In genomic region chr3:45145681-45146614, GRCh38 we compare ENCODE assay signal across 8 cellular contexts. TPM values are rescaled to one million over a fixed set of nuclear protein-coding genes. Genes with fewer than 3 reads are reported as not detected.
DNase-seq lines count a peak whose midpoint lies in the region; ATAC-seq and TF ChIP-seq lines count a peak whose summit lies in the region.

Gene CDCP1 (minus strand): TSS chr3:45146378. CDS start chr3:45146287, 91 bp downstream.

- no peak for TF ChIP-seq CTCF in fibroblast of villous mesenchyme (IDR thresholded peaks at IDR 0.05; ENCODE audit: insufficient read depth, low read depth, low read length)
- no peak for TF ChIP-seq CTCF in ovary (IDR thresholded peaks at IDR 0.05)

- intact Hi-C loops in ovary (cut with DNase I): no loop called here

- peak within 1 kb of the TSS; percentile 73 for H3K4me3 Mint-ChIP-seq in activated CD8-positive, alpha-beta memory T cell treated with anti-CD3 and anti-CD28 coated beads, Interleukin-2, amount 10 ng/mL, durations not matched to agents 7 days and 5 days
- peak within 1 kb of the TSS; percentile 89 for H3K4me3 Mint-ChIP-seq in T-helper 17 cell

- peak within 1 kb of the TSS; percentile 77 for H3K4me3 ChIP-seq in fibroblast of villous mesenchyme (ENCODE audit: low read depth, low read length)
- H3K4me3 ChIP-seq in ovary: peak within 1 kb of the TSS; percentile 51

- peaks cover 19% of the 10 kb centered on the region for H3K4me1 Mint-ChIP-seq in activated CD8-positive, alpha-beta memory T cell treated with anti-CD3 and anti-CD28 coated beads, Interleukin-2, amount 10 ng/mL, durations not matched to agents 7 days and 5 days
- H3K4me1 Mint-ChIP-seq in T-helper 17 cell: peaks cover 8% of the 10 kb centered on the region

- no peak for TF ChIP-seq POLR2A in ovary (IDR thresholded peaks at IDR 0.05)

- H3K27ac Mint-ChIP-seq in activated CD8-positive, alpha-beta memory T cell treated with anti-CD3 and anti-CD28 coated beads, Interleukin-2, amount 10 ng/mL, durations not matched to agents 7 days and 5 days: no peak within 1 kb of the TSS
- no peak within 1 kb of the TSS for H3K27ac Mint-ChIP-seq in T-helper 17 cell

- H3K36me3 ChIP-seq in ovary: no peaks in the 10 kb centered on the region

- CTCF ChIA-PET in activated CD8-positive, alpha-beta memory T cell treated with anti-CD3 and anti-CD28 coated beads, Interleukin-2, amount 10 ng/mL, durations not matched to agents 7 days and 5 days (lab: Charles Lee): interaction anchor here (1.0 to 1.8 kb wide), 2 partner anchors 65 to 105 kb away, joined by 4 read pairs; no protein-coding TSS in a partner anchor

- H3K27ac ChIP-seq in ovary: no peak within 1 kb of the TSS

- no peak for TF ChIP-seq EP300 in ovary (IDR thresholded peaks at IDR 0.05)

- H3K4me1 ChIP-seq in ovary (ENCODE audit: insufficient read depth): no peaks in the 10 kb centered on the region

- WGBS in ovary, 3 donors: 1 to 3% (median 1%) methylated on average over 66 to 92 of the region's 92 CpGs

- no peaks in the 10 kb centered on the region for H3K9me3 ChIP-seq in T-helper 17 cell (ENCODE audit: control insufficient read depth, low read length, poor library complexity, severe bottlenecking)
- H3K9me3 ChIP-seq in ovary: no peaks in the 10 kb centered on the region

- H3K9me3 Mint-ChIP-seq in activated CD8-positive, alpha-beta memory T cell treated with anti-CD3 and anti-CD28 coated beads, Interleukin-2, amount 10 ng/mL, durations not matched to agents 7 days and 5 days (ENCODE audit: low read depth): peaks cover 5% of the 10 kb centered on the region

- peaks cover 81% of the 10 kb centered on the region for H3K27me3 Mint-ChIP-seq in activated CD8-positive, alpha-beta memory T cell treated with anti-CD3 and anti-CD28 coated beads, Interleukin-2, amount 10 ng/mL, durations not matched to agents 7 days and 5 days
- peaks cover 42% of the 10 kb centered on the region for H3K27me3 Mint-ChIP-seq in T-helper 17 cell

- peak; percentile 62 for ATAC-seq in activated CD8-positive, alpha-beta memory T cell treated with anti-CD3 and anti-CD28 coated beads, Interleukin-2, amount 10 ng/mL, durations not matched to agents 7 days and 5 days
- ATAC-seq in T-helper 17 cell (no peak), HG02885 (IDR thresholded peaks at IDR 0.05; ENCODE audit: poor library complexity, unreplicated experiment) (no peak)

- no peak for DNase-seq in activated CD8-positive, alpha-beta memory T cell treated with anti-CD3 and anti-CD28 coated beads, Interleukin-2, amount 10 ng/mL, durations not matched to agents 7 days and 5 days
- no peak for DNase-seq in activated CD8-positive, alpha-beta memory T cell treated with anti-CD3 and anti-CD28 coated beads for 24 hours
- no peak for DNase-seq in T-helper 17 cell
- peak; percentile 22 for DNase-seq in fibroblast of villous mesenchyme (ENCODE audit: low read depth)
- DNase-seq in ovary: no peak
- DNase-seq in HUDEP-2 (lab: John Stamatoyannopoulos, UW; ENCODE audit: unreplicated experiment in 76 of 76): no peak
- no peak for DNase-seq in OCI-M1 (lab: John Stamatoyannopoulos, UW)

- no peaks in the 10 kb centered on the region for H3K27me3 ChIP-seq in ovary

- peaks cover 8% of the 10 kb centered on the region for H3K36me3 Mint-ChIP-seq in activated CD8-positive, alpha-beta memory T cell treated with anti-CD3 and anti-CD28 coated beads, Interleukin-2, amount 10 ng/mL, durations not matched to agents 7 days and 5 days
- peaks cover 6% of the 10 kb centered on the region for H3K36me3 Mint-ChIP-seq in T-helper 17 cell (ENCODE audit: low read depth)

RNA-seq across cellular contexts. Expression of gene CDCP1, which starts in this region (rescaled TPM):
- total RNA-seq in activated CD8-positive, alpha-beta memory T cell treated with anti-CD3 and anti-CD28 coated beads, Interleukin-2, amount 10 ng/mL, durations not matched to agents 7 days and 5 days: 1 to 10 TPM; 5.3 to 7.0 TPM
- under 1 TPM; 0.31 to 0.32 TPM for total RNA-seq in T-helper 17 cell
- total RNA-seq in fibroblast of villous mesenchyme: 10.4 and 20.6 TPM in 2 replicates
- 10 to 100 TPM in 1 of 7 donors, 1 to 10 TPM in 4, under 1 TPM in 2; 0.30 to 14.4 (median 2.1) TPM for total RNA-seq in ovary
- 1 to 10 TPM in 1 of 2 donors, under 1 TPM in 1; 0.12 to 1.4 TPM for polyA plus RNA-seq in ovary
